Comparison of ENCODE assay signal across 8 cellular contexts in genomic region chr5:142611154-142611553, GRCh38.
DNase-seq lines count a peak whose midpoint lies in the region; ATAC-seq and TF ChIP-seq lines count a peak whose summit lies in the region.

No MANE protein-coding gene starts in this region.

- H3K27ac Mint-ChIP-seq in naive thymus-derived CD4-positive, alpha-beta T cell = no peak overlapping the region
- no peak overlapping the region for H3K27ac Mint-ChIP-seq in stimulated activated naive CD8-positive, alpha-beta T cell treated with anti-CD3 and anti-CD28 coated beads, Interleukin-15, amount 100 ng/mL, for 72 hours

- peak; percentile 99 for TF ChIP-seq CTCF in epithelial cell of esophagus (IDR thresholded peaks at IDR 0.05; ENCODE audit: insufficient read depth, low read depth, low read length, missing control alignments)

- peak; percentile 83 for DNase-seq in AG20443 (ENCODE audit: low spot score)
- DNase-seq in NT2/D1 (ENCODE audit: low read depth, low spot score) = peak; percentile 57
- peak; percentile 32 for DNase-seq in activated CD8-positive, alpha-beta memory T cell treated with anti-CD3 and anti-CD28 coated beads, Interleukin-2, amount 50 U/mL, for 24 hours (ENCODE audit: extremely low read depth)
- peak; percentile 80 for DNase-seq in epithelial cell of esophagus (ENCODE audit: low read depth)
- DNase-seq in naive thymus-derived CD4-positive, alpha-beta T cell = peak; percentile 21 to 68 (median 54)
- DNase-seq in stimulated activated naive CD8-positive, alpha-beta T cell treated with anti-CD3 and anti-CD28 coated beads, Interleukin-15, amount 100 ng/mL, for 72 hours = peak; percentile 61 to 68

- H3K4me1 ChIP-seq in NT2/D1 (ENCODE audit: insufficient read depth, insufficient read length) = no peaks in the 10 kb centered on the region
- H3K4me1 ChIP-seq in naive thymus-derived CD4-positive, alpha-beta T cell (ENCODE audit: control insufficient read depth in 2 of 2, insufficient read depth in 2 of 2, low read length in 2 of 2) = no peaks in the 10 kb centered on the region

- intact Hi-C loops in naive thymus-derived CD4-positive, alpha-beta T cell (cut with micrococcal nuclease) = loop anchor here (1.0 to 10.0 kb wide), 7 partner anchors 44 to 1214 kb away; no protein-coding TSS in a partner anchor

- H3K27me3 ChIP-seq in NT2/D1 (ENCODE audit: insufficient read depth, insufficient read length) = no peaks in the 10 kb centered on the region
- H3K27me3 ChIP-seq in naive thymus-derived CD4-positive, alpha-beta T cell (ENCODE audit: control insufficient read depth in 2 of 2, insufficient read depth in 2 of 2, low read length in 2 of 2) = no peaks in the 10 kb centered on the region

- peaks cover 3 to 22% (median 11%) of the 10 kb centered on the region in 5 donors for H3K27me3 Mint-ChIP-seq in naive thymus-derived CD4-positive, alpha-beta T cell
- H3K27me3 Mint-ChIP-seq in stimulated activated naive CD8-positive, alpha-beta T cell treated with anti-CD3 and anti-CD28 coated beads, Interleukin-15, amount 100 ng/mL, for 72 hours = peaks cover 44% of the 10 kb centered on the region

- H3K27ac ChIP-seq in naive thymus-derived CD4-positive, alpha-beta T cell (ENCODE audit: low read depth, low read length) = no peak overlapping the region

- H3K4me3 ChIP-seq in NT2/D1 (ENCODE audit: insufficient read length, low read depth) = no peak overlapping the region
- no peak overlapping the region for H3K4me3 ChIP-seq in epithelial cell of esophagus (ENCODE audit: low read length)
- no peak overlapping the region for H3K4me3 ChIP-seq in naive thymus-derived CD4-positive, alpha-beta T cell (ENCODE audit: low read length)

- peak; percentile 90 for ATAC-seq in GM18909 (IDR thresholded peaks at IDR 0.05; ENCODE audit: poor library complexity, unreplicated experiment)
- peak; percentile 89 for ATAC-seq in HG03432 (IDR thresholded peaks at IDR 0.05; ENCODE audit: unreplicated experiment)
- peak; percentile 86 for ATAC-seq in naive thymus-derived CD4-positive, alpha-beta T cell
- peak; percentile 91 for ATAC-seq in stimulated activated naive CD8-positive, alpha-beta T cell treated with anti-CD3 and anti-CD28 coated beads, Interleukin-15, amount 100 ng/mL, for 72 hours

- no peaks in the 10 kb centered on the region for H3K36me3 Mint-ChIP-seq in naive thymus-derived CD4-positive, alpha-beta T cell

- no peak overlapping the region for H3K4me3 Mint-ChIP-seq in naive thymus-derived CD4-positive, alpha-beta T cell
- no peak overlapping the region for H3K4me3 Mint-ChIP-seq in stimulated activated naive CD8-positive, alpha-beta T cell treated with anti-CD3 and anti-CD28 coated beads, Interleukin-15, amount 100 ng/mL, for 72 hours

- H3K4me1 Mint-ChIP-seq in naive thymus-derived CD4-positive, alpha-beta T cell = peaks cover 0 to 5% (median 2%) of the 10 kb centered on the region in 7 donors
- H3K4me1 Mint-ChIP-seq in stimulated activated naive CD8-positive, alpha-beta T cell treated with anti-CD3 and anti-CD28 coated beads, Interleukin-15, amount 100 ng/mL, for 72 hours = peaks cover 8% of the 10 kb centered on the region

- H3K9me3 Mint-ChIP-seq in naive thymus-derived CD4-positive, alpha-beta T cell = peaks cover 0 to 1% (median 0%) of the 10 kb centered on the region in 11 donors
- H3K9me3 Mint-ChIP-seq in stimulated activated naive CD8-positive, alpha-beta T cell treated with anti-CD3 and anti-CD28 coated beads, Interleukin-15, amount 100 ng/mL, for 72 hours = no peaks in the 10 kb centered on the region

- peaks cover 7% of the 10 kb centered on the region for H3K36me3 ChIP-seq in NT2/D1 (ENCODE audit: insufficient read depth, insufficient read length, low read length)
- no peaks in the 10 kb centered on the region for H3K36me3 ChIP-seq in naive thymus-derived CD4-positive, alpha-beta T cell (ENCODE audit: control insufficient read depth in 2 of 3, insufficient read depth in 3 of 3, low read length in 3 of 3)

- H3K9ac ChIP-seq in NT2/D1 (ENCODE audit: insufficient read length, low read depth) = no peak overlapping the region

- POLR2A ChIA-PET in naive thymus-derived CD4-positive, alpha-beta T cell (lab: Charles Lee) = no interaction called here

- H3K9me3 ChIP-seq in NT2/D1 (ENCODE audit: insufficient read depth, low read length) = no peaks in the 10 kb centered on the region
- H3K9me3 ChIP-seq in naive thymus-derived CD4-positive, alpha-beta T cell (ENCODE audit: control insufficient read depth in 2 of 3, low read length in 3 of 3) = no peaks in the 10 kb centered on the region

- CTCF ChIA-PET in naive thymus-derived CD4-positive, alpha-beta T cell (lab: Charles Lee) = interaction anchor here (0.8 to 1.4 kb wide), 2 partner anchors 87 to 142 kb away, joined by 3 read pairs; no protein-coding TSS in a partner anchor

Comparison
In these comparisons a context has a peak if more than half of its experiments do, and no peak if none do; other contexts are left out.
1. DNase-seq: peak in every context shown above with its lines; median percentile 83 in AG20443; 80 in epithelial cell of esophagus; 64 in stimulated activated naive CD8-positive, alpha-beta T cell treated with anti-CD3 and anti-CD28 coated beads, Interleukin-15, amount 100 ng/mL, for 72 hours; 57 in NT2/D1; 54 in naive thymus-derived CD4-positive, alpha-beta T cell; 32 in activated CD8-positive, alpha-beta memory T cell treated with anti-CD3 and anti-CD28 coated beads, Interleukin-2, amount 50 U/mL, for 24 hours.